12 cellular contexts compared by ENCODE assay signal in the genomic region with DNA sequence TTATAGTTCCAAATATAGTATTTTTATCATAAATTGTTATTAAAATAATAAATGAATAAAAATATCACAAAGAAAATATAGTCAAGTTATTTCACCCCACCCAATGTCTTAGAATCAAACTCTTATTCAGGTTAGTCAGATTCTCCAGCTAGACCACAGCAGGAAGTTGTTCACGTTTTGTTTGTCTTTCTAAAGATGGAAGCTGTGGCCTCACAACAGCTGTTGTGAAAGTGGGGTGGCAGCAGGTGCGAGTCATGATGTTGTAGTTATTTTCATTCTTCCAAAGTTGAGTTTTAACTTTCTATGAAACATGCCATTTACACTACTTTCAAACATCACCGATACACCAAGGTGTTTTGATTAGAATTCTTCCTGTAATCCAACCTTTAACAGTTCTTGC.
DNase-seq lines count a peak whose midpoint lies in the region; ATAC-seq and TF ChIP-seq lines count a peak whose summit lies in the region.
"Had no signal": no experiment of that assay in that cellular context is flagged by ENCODE, and none has a peak within 500 bp of the region (broad histone marks: within the 10 kb centered on the region; RNA-seq: fewer than 3 reads in every experiment).

No MANE protein-coding gene starts in this region.

- CTCF ChIA-PET in GM10248 (lab: Yijun Ruan, JAX): interaction anchor here (0.9 kb wide), 2 partner anchors 8 to 376 kb away, joined by 3 read pairs; no protein-coding TSS in a partner anchor

- no peaks in the 10 kb centered on the region for H3K4me1 ChIP-seq in upper lobe of right lung

- H3K9me3 ChIP-seq in upper lobe of right lung: no peaks in the 10 kb centered on the region

- TF ChIP-seq CTCF in GM10248 (IDR thresholded peaks at IDR 0.05; ENCODE audit: control extremely low read depth, extremely low read depth, low read depth, missing control alignments) (no peak), upper lobe of right lung (IDR thresholded peaks at IDR 0.05) (no peak)

- POLR2A ChIA-PET in GM10248 (lab: Yijun Ruan, JAX): no interaction called here

- no peak overlapping the region for H3K4me3 ChIP-seq in upper lobe of right lung
- H3K4me3 ChIP-seq: coronary artery had no signal

- intact Hi-C loops in upper lobe of right lung (cut with DNase I): no loop called here

- ATAC-seq in GM19397 (IDR thresholded peaks at IDR 0.05; ENCODE audit: unreplicated experiment): peak; percentile 80
- peak; percentile 65 for ATAC-seq in HG02943 (IDR thresholded peaks at IDR 0.05; ENCODE audit: low read depth, unreplicated experiment)
- ATAC-seq in upper lobe of right lung: no peak

- no peak overlapping the region for H3K27ac ChIP-seq in upper lobe of right lung
- H3K27ac ChIP-seq: coronary artery had no signal

- DNase-seq in GM10248 (ENCODE audit: extremely low spot score) (peak; percentile 10), MV-4-11 (lab: John Stamatoyannopoulos, UW) (peak; percentile 2), NCI-H146 (lab: John Stamatoyannopoulos, UW) (no peak), SW 1271 (lab: John Stamatoyannopoulos, UW) (no peak), upper lobe of right lung (no peak), DMS79 treated with DMSO at 0.1 percent for 48 hours (lab: John Stamatoyannopoulos, UW) (no peak)
- DNase-seq: activated T-cell treated with anti-CD3 and anti-CD28 coated beads, Interleukin-2, amount 50 U/mL, for 24 hours; hippocampal formation; T-helper 1 cell had no signal

- H3K36me3 ChIP-seq in upper lobe of right lung: no peaks in the 10 kb centered on the region

- H3K27me3 ChIP-seq in upper lobe of right lung: no peaks in the 10 kb centered on the region

Comparison
In these comparisons a context has a peak if more than half of its experiments do, and no peak if none do; other contexts are left out.
1. DNase-seq: peak in GM10248 (single experiment) and MV-4-11 (single experiment); none in NCI-H146 (single experiment), SW 1271 (0 of 2), upper lobe of right lung (single experiment) and DMS79 treated with DMSO at 0.1 percent for 48 hours (single experiment).